ENCODE assay signal across 8 cellular contexts in genomic region chr22:38214248-38215056, GRCh38. TPM values are rescaled to one million over a fixed set of nuclear protein-coding genes. Genes with fewer than 3 reads are reported as not detected.
DNase-seq lines count a peak whose midpoint lies in the region; ATAC-seq, FAIRE-seq and TF ChIP-seq lines count a peak whose summit lies in the region.

No MANE protein-coding gene starts in this region.

- TF ChIP-seq CTCF in K562 (IDR thresholded peaks at IDR 0.05 in 2 of 3, conservative IDR thresholded peaks at IDR 0.05 in 1 of 3; ENCODE audit: insufficient read depth in 2 of 3, low read depth in 1 of 3, low read length in 3 of 3) = peak in 2 of 3 experiments; percentile 44 to 62; a peak in 4 of 6 replicates

- no peaks in the 10 kb centered on the region for H3K9me3 ChIP-seq in K562 (replicated peaks; ENCODE audit: control insufficient read depth, insufficient read depth, low read depth, low read length)

- H3K4me2 ChIP-seq in K562 (ENCODE audit: insufficient read depth, low read length) = peak overlapping the region; percentile 55

- peaks cover 6% of the 10 kb centered on the region; the same call in 1 of the 3 replicates for H3K79me2 ChIP-seq in K562 (ENCODE audit: control insufficient read depth, insufficient read depth, low read length)

- WGBS in K562 (ENCODE audit: insufficient coverage, low coverage, missing lambda C conversion rate) = 20% methylated on average over 33 of the region's 85 CpGs

- BruUV-seq in K562 (replicated peaks; lab: Mats Ljungman, UMichigan) = no TSS peak

- peaks cover 2% of the 10 kb centered on the region; the same call in 1 of the 3 replicates for H3K36me3 ChIP-seq in K562 (ENCODE audit: control insufficient read depth, insufficient read depth, low read length)

- ATAC-seq in GM21529 (IDR thresholded peaks at IDR 0.05; ENCODE audit: unreplicated experiment) (peak; percentile 61), K562 (peak; percentile 94), GM18909 (IDR thresholded peaks at IDR 0.05; ENCODE audit: poor library complexity, unreplicated experiment) (no peak), HG03097 (IDR thresholded peaks at IDR 0.05; ENCODE audit: low FRiP score, unreplicated experiment) (no peak)

- peak overlapping the region; percentile 56; the same call in 1 of the 2 replicates for H2AFZ ChIP-seq in K562 (ENCODE audit: low read depth, low read length)

- TF ChIP-seq EP300 in K562 (IDR thresholded peaks at IDR 0.05; ENCODE audit: low read length) = no peak

- H3K27me3 ChIP-seq in K562 (ENCODE audit: control insufficient read depth in 2 of 2, insufficient read depth in 2 of 2, low read length in 2 of 2) = no peaks in the 10 kb centered on the region

- peak overlapping the region; percentile 24; the same call in 1 of the 2 replicates for H3K4me3 ChIP-seq in K562

- peaks cover 10 to 31% of the 10 kb centered on the region in 2 experiments; a peak in 4 of 5 replicates for H3K4me1 ChIP-seq in K562 (replicated peaks in 1 of 2; ENCODE audit: control insufficient read depth in 2 of 2, insufficient read depth in 2 of 2, low read length in 2 of 2)

- CTCF ChIA-PET in K562 (lab: Yijun Ruan, JAX; ENCODE audit: low intra/inter-chr PET ratio) = interaction anchor here (0.6 to 0.7 kb wide), 2 partner anchors 99 to 1225 kb away, joined by 3 read pairs; no protein-coding TSS in a partner anchor

- FAIRE-seq in K562 (lab: Jason Lieb, UNC) = no peak

- H3K27ac ChIP-seq in K562 (ENCODE audit: extremely low read depth, low read depth, low read length) = peak overlapping the region; percentile 38; the same call in 1 of the 3 replicates

- intact Hi-C loops in K562 (cut with micrococcal nuclease) = no loop called here

- 0 out of 2 replicates have a peak, but pooled peaks cover 9% of the 10 kb centered on the region for H4K20me1 ChIP-seq in K562 (replicated peaks; ENCODE audit: control insufficient read depth, insufficient read depth, low read length)

- in situ Hi-C loops in K562 (cut with MboI) = no loop called here

- H3K9ac ChIP-seq in K562 (ENCODE audit: insufficient read depth in 1 of 2, low read depth in 2 of 2, low read length in 2 of 2) = peak overlapping the region; percentile 26 to 92

- POLR2A ChIA-PET in K562 (lab: Yijun Ruan, JAX) = interaction anchor here (0.5 to 4.9 kb wide), 11 partner anchors 11 to 1858 kb away, joined by 3 to 44 read pairs (median 3); partner anchors contain the start of genes MAFF and PLA2G6

- no peak for TF ChIP-seq POLR2A in K562 (conservative IDR thresholded peaks at IDR 0.05)

- TF ChIP-seq RAD21 in K562 (CRISPR knock-in tag; conservative IDR thresholded peaks at IDR 0.05 in 1 of 2, IDR thresholded peaks at IDR 0.05 in 1 of 2) = peak in 1 of 2 experiments; percentile 50; a peak in 3 of 4 replicates

- H3K9me1 ChIP-seq in K562 (ENCODE audit: control insufficient read depth, insufficient read depth, low read length) = no peaks in the 10 kb centered on the region

- DNase-seq in T-helper 22 cell (ENCODE audit: low read depth) = peak; percentile 60
- DNase-seq in K562 (ENCODE audit: extremely low read depth in 1 of 4, low spot score in 3 of 4) = peak; percentile 86 to 94 (median 92)
- peak; percentile 77 for DNase-seq in iris pigment epithelial cell (ENCODE audit: low read depth)
- peak; percentile 49 for DNase-seq in stimulated activated CD4-positive, alpha-beta T cell treated with anti-CD3 and anti-CD28 coated beads, Interleukin-2, amount 100 ng/mL, for 4 hours (ENCODE audit: low read depth)
- DNase-seq in NCI-H526 treated with DMSO at 0.1 percent for 48 hours (lab: John Stamatoyannopoulos, UW) = no peak

TF ChIP-seq in K562, 482 proteins besides CTCF, POLR2A, EP300 and RAD21 (continues in another document):
- TF ChIP-seq HNRNPLL (IDR thresholded peaks at IDR 0.05; ENCODE audit: low read depth, low read length, poor library complexity, severe bottlenecking) = peak; percentile 75
- no peak for TF ChIP-seq CREBBP (IDR thresholded peaks at IDR 0.05; ENCODE audit: low read depth, low read length)
- TF ChIP-seq NR2F6 (CRISPR knock-in tag; IDR thresholded peaks at IDR 0.05) = no peak
- TF ChIP-seq KAT2B (IDR thresholded peaks at IDR 0.05; ENCODE audit: low read depth, low read length) = no peak
- peak; percentile 36; the same call in 1 of the 2 replicates for TF ChIP-seq CHD2 (IDR thresholded peaks at IDR 0.05; ENCODE audit: low read depth, low read length)
- TF ChIP-seq MAFK (IDR thresholded peaks at IDR 0.05; ENCODE audit: low read length) = no peak
- TF ChIP-seq MBD1 (CRISPR knock-in tag; IDR thresholded peaks at IDR 0.05) = no peak; the same call in 1 of the 2 replicates
- no peak for TF ChIP-seq SRSF7 (optimal IDR thresholded peaks at IDR 0.05; ENCODE audit: low read depth, low read length)
- peak; percentile 59; the same call in 1 of the 2 replicates for TF ChIP-seq ZNF175 (CRISPR knock-in tag; IDR thresholded peaks at IDR 0.05; ENCODE audit: low read depth)

RNA-seq across cellular contexts. Expression of gene MAFF, which starts 12.7 kb away (rescaled TPM):
- 4.2 and 9.2 TPM in 2 replicates for total RNA-seq in K562 (2011; cell fraction: chromatin; rRNA removed; ENCODE audit: low replicate concordance)
- 5.4 and 6.7 TPM in 2 replicates for total RNA-seq in K562 (2011; cell fraction: nucleolus; rRNA removed)
- total RNA-seq in K562 (2011; cell fraction: nucleoplasm; rRNA removed) = 6.3 and 7.8 TPM in 2 replicates
- 8.0 and 8.9 TPM in 2 replicates for total RNA-seq in K562 (2014; rRNA removed)
- total RNA-seq in K562 (2014; rRNA removed; fragmentation: Illumina TruSeq; extraction: Trizol) = 4.5 and 5.2 TPM in 2 replicates
- 1.9 and 2.1 TPM in 2 replicates for total RNA-seq in K562 (2015; rRNA removed; fragmentation: Illumina TruSeq; extraction: Trizol)
- total RNA-seq in K562 (2021) = 5.9 and 7.9 TPM in 2 replicates
- polyA plus RNA-seq in K562 (2011; rRNA removed) = 3.3 and 5.4 TPM in 2 replicates
- 3.1 and 11.0 TPM in 2 replicates for polyA plus RNA-seq in K562 (2011; cell fraction: cytosol; rRNA removed)
- 1.8 and 4.2 TPM in 2 replicates for polyA plus RNA-seq in K562 (2011; cell fraction: nucleus; rRNA removed)
- 5.4 and 9.4 TPM in 2 replicates for polyA plus RNA-seq in K562 (2012)
- 5.8 and 6.1 TPM in 2 replicates for polyA plus RNA-seq in K562 (2014; fragmentation: Illumina TruSeq; extraction: Trizol)
- polyA plus RNA-seq in K562 (2014; fragmentation: Nextera tagmentation; extraction: Ambion mirVana) = under 1 TPM; 0.51 to 0.60 TPM
- polyA plus RNA-seq in K562 (2014; rRNA removed) = 6.9 and 7.0 TPM in 2 replicates
- 1.8 and 2.8 TPM in 2 replicates for polyA minus RNA-seq in K562 (2011; rRNA and poly(A)+ RNA removed)
- polyA minus RNA-seq in K562 (2011; cell fraction: cytosol; rRNA and poly(A)+ RNA removed) = 2.8 and 3.2 TPM in 2 replicates
- polyA minus RNA-seq in K562 (2011; cell fraction: nucleus; rRNA and poly(A)+ RNA removed) = 2.3 and 2.6 TPM in 2 replicates

RNA-seq across cellular contexts. Expression of gene PLA2G6, which starts 32.8 kb away (rescaled TPM):
- 64.9 and 174 TPM in 2 replicates for total RNA-seq in K562 (2011; cell fraction: chromatin; rRNA removed; ENCODE audit: low replicate concordance)
- total RNA-seq in K562 (2011; cell fraction: nucleolus; rRNA removed) = 86.7 and 90.4 TPM in 2 replicates
- 47.3 and 58.2 TPM in 2 replicates for total RNA-seq in K562 (2011; cell fraction: nucleoplasm; rRNA removed)
- total RNA-seq in K562 (2014; rRNA removed) (9.1 and 9.7 TPM in 2 replicates), K562 (2014; rRNA removed; fragmentation: Illumina TruSeq; extraction: Trizol) (2.8 and 3.2 TPM in 2 replicates), K562 (2015; rRNA removed; fragmentation: Illumina TruSeq; extraction: Trizol) (2.1 TPM in 2 replicates), K562 (2021) (10.8 and 10.9 TPM in 2 replicates)
- polyA plus RNA-seq in K562 (2011; rRNA removed) (10.9 and 18.1 TPM in 2 replicates), K562 (2014; fragmentation: Illumina TruSeq; extraction: Trizol) (7.9 and 9.7 TPM in 2 replicates), K562 (2014; fragmentation: Nextera tagmentation; extraction: Ambion mirVana) (under 1 TPM; 0.11 to 0.13 TPM), K562 (2014; rRNA removed) (8.8 and 12.2 TPM in 2 replicates)
- polyA plus RNA-seq in K562 (2011; cell fraction: cytosol; rRNA removed) = 8.3 and 14.3 TPM in 2 replicates
- polyA plus RNA-seq in K562 (2011; cell fraction: nucleus; rRNA removed) = 109 and 177 TPM in 2 replicates
- polyA plus RNA-seq in K562 (2012) = 14.3 and 16.8 TPM in 2 replicates
- 27.5 and 34.5 TPM in 2 replicates for polyA minus RNA-seq in K562 (2011; rRNA and poly(A)+ RNA removed)
- polyA minus RNA-seq in K562 (2011; cell fraction: cytosol; rRNA and poly(A)+ RNA removed) = 13.3 and 26.9 TPM in 2 replicates
- polyA minus RNA-seq in K562 (2011; cell fraction: nucleus; rRNA and poly(A)+ RNA removed) = 90.7 and 117 TPM in 2 replicates

RNA-seq across cellular contexts. Expression of gene TMEM184B, which starts 58.4 kb away (rescaled TPM):
- 16.3 and 42.3 TPM in 2 replicates for total RNA-seq in K562 (2011; cell fraction: chromatin; rRNA removed; ENCODE audit: low replicate concordance)
- 20.4 and 25.5 TPM in 2 replicates for total RNA-seq in K562 (2011; cell fraction: nucleolus; rRNA removed)
- total RNA-seq in K562 (2011; cell fraction: nucleoplasm; rRNA removed) = 21.6 and 32.1 TPM in 2 replicates
- 8.4 and 9.6 TPM in 2 replicates for total RNA-seq in K562 (2014; rRNA removed)
- total RNA-seq in K562 (2014; rRNA removed; fragmentation: Illumina TruSeq; extraction: Trizol) = 4.0 and 5.5 TPM in 2 replicates
- 6.2 and 6.7 TPM in 2 replicates for total RNA-seq in K562 (2015; rRNA removed; fragmentation: Illumina TruSeq; extraction: Trizol)
- 22.7 and 25.1 TPM in 2 replicates for total RNA-seq in K562 (2021)
- 4.9 and 12.2 TPM in 2 replicates for polyA plus RNA-seq in K562 (2011; rRNA removed)
- 8.3 and 11.2 TPM in 2 replicates for polyA plus RNA-seq in K562 (2011; cell fraction: cytosol; rRNA removed)
- polyA plus RNA-seq in K562 (2011; cell fraction: nucleus; rRNA removed) = 16.1 and 21.6 TPM in 2 replicates
- polyA plus RNA-seq in K562 (2012) = 14.8 and 20.5 TPM in 2 replicates
- 14.2 and 16.4 TPM in 2 replicates for polyA plus RNA-seq in K562 (2014; fragmentation: Illumina TruSeq; extraction: Trizol)
- polyA plus RNA-seq in K562 (2014; fragmentation: Nextera tagmentation; extraction: Ambion mirVana) = under 1 TPM; 0.31 to 0.38 TPM
- polyA plus RNA-seq in K562 (2014; rRNA removed) = 10.1 and 14.1 TPM in 2 replicates
- polyA minus RNA-seq in K562 (2011; rRNA and poly(A)+ RNA removed) = 6.7 and 7.8 TPM in 2 replicates
- polyA minus RNA-seq in K562 (2011; cell fraction: cytosol; rRNA and poly(A)+ RNA removed) = 12.2 and 15.7 TPM in 2 replicates
- polyA minus RNA-seq in K562 (2011; cell fraction: nucleus; rRNA and poly(A)+ RNA removed) = 5.1 and 5.8 TPM in 2 replicates

Comparison
In these comparisons a context has a peak if more than half of its experiments do, and no peak if none do; other contexts are left out.
1. ATAC-seq: peak in GM21529 (single experiment) and K562 (single experiment); none in GM18909 (single experiment) and HG03097 (single experiment).